In the genomic region with DNA sequence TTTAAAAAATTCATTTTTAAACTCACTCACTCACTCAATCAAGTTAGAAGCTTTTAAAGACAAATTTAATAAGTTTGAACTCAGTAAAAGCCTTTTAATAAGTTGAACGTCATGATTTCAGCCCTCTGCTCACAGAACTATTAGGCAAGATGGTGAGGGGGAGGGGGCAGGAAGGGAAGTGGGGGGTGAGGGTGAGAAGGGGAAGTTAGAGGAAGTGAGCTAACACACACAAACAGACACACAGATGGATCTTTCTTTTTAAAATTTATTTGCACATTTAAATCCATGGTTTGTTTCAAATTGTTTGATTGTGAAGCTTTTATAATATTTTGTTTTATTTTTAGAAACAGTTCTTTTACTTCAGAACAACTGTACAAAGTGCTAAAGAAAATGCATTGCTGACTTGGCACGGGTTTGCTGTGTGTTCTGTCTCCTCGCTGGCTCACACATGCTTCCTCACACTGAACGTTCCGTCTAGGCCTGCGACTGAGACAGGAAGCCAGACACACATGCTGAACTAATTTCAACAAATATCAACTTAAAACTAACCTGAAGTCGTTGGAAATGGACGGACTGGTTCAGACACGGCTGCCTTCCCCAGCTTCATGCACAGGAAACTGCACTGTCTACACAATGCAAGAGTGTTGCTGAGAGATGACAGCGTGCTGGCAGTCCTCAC, we compare ENCODE assay signal across 2 cellular contexts.
TF ChIP-seq lines count a peak whose summit lies in the region.

No MANE protein-coding gene starts in this region.

TF ChIP-seq in IMR-90, 13 proteins besides CTCF, POLR2A, EP300 and RAD21:
- TF ChIP-seq NFE2L2 (IDR thresholded peaks at IDR 0.05; ENCODE audit: low read depth, low read length) (no peak), CEBPB (IDR thresholded peaks at IDR 0.05; ENCODE audit: low read depth, low read length) (peak; percentile 35; the same call in 1 of the 2 replicates), RCOR1 (IDR thresholded peaks at IDR 0.05; ENCODE audit: insufficient replicate concordance, low read length) (no peak)

TF ChIP-seq in endothelial cell of umbilical vein, 7 proteins besides CTCF, POLR2A, EP300 and RAD21:
- peak; percentile 20 for TF ChIP-seq FOS (IDR thresholded peaks at IDR 0.05; ENCODE audit: borderline replicate concordance, insufficient read depth, low read length)
- TF ChIP-seq POLR2AphosphoS5 (IDR thresholded peaks at IDR 0.05; ENCODE audit: insufficient read depth, low read depth, low read length) = peak; percentile 25
- TF ChIP-seq, protein P1, sequence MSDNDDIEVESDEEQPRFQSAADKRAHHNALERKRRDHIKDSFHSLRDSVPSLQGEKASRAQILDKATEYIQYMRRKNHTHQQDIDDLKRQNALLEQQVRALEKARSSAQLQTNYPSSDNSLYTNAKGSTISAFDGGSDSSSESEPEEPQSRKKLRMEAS (IDR thresholded peaks at IDR 0.05; ENCODE audit: insufficient read depth, insufficient read length) = no peak
